13 cellular contexts compared by ENCODE assay signal in the genomic region with DNA sequence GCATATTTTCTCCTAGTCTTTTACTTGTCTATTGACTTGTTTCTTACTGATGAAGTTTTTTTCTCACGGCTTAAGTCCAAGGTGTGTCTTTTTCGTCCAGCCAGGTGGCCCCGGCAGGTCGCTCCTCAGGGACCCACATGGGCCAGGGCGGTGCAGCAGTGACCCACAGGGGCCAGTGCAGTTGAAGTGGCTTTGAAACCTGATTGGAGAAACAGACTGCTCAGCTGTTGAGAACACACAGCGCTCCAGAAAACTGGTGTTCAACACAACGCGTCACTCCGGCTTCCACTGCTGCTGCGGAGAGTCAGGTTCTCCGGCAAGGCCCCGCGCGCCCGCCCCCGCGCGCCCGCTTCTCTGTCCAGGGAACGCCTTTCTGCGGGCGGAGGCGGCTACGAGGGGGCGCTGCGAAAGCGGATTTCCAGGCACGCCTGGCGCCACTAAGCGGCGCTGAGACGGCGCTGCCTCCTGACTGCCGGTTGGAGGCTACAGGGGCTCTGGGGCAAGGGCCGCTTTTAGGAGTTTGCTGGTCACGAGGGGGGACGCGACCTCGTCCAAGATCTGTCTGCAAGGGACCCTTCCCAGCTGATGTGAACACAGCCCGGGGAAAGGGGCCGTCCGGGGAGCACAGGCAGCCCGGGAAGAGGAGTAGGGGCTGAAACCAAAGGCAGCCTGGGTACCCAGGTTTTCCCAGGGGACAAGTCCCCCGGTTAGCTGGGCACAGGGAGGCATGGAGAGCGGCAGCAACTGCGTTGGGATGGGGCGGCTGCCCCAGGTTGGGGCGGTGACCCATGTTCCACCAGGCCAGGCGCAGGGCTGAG. TPM values are rescaled to one million over a fixed set of nuclear protein-coding genes. Genes with fewer than 3 reads are reported as not detected.
A peak's percentile ranks its signal among the peaks of the same experiment; 100 is the strongest.
DNase-seq lines count a peak whose midpoint lies in the region; ATAC-seq, FAIRE-seq and TF ChIP-seq lines count a peak whose summit lies in the region.
"Not testable (repeated sequence)": the region's sequence is repeated elsewhere in the genome, so short reads cannot be mapped to it uniquely, and the experiment has no call there.
"Had no signal": no experiment of that assay in that cellular context is flagged by ENCODE, and none has a peak within 500 bp of the region (broad histone marks: within the 10 kb centered on the region; RNA-seq: fewer than 3 reads in every experiment).

No MANE protein-coding gene starts in this region.

- intact Hi-C loops in PC-3 (cut with micrococcal nuclease), result not testable (repeated sequence)

- FAIRE-seq in H54 (lab: Jason Lieb, UNC), result peak; percentile 23

- TF ChIP-seq CTCF in AG04449 (IDR thresholded peaks at IDR 0.05; ENCODE audit: insufficient read depth, low read length, missing control alignments); PC-3 (conservative IDR thresholded peaks at IDR 0.05; ENCODE audit: low read depth, low read length): not testable (repeated sequence)

- H3K4me3 Mint-ChIP-seq in activated T-helper 17 cell treated with anti-CD3 and anti-CD28 coated beads, Interleukin-2, amount 50 U/mL, for 72 hours; central memory CD8-positive, alpha-beta T cell; stimulated activated effector memory CD8-positive, alpha-beta T cell treated with anti-CD3 and anti-CD28 coated beads, Interleukin-12 subunit alpha, Interleukin-12 subunit beta, amount 100 ng/mL, for 72 hours: not testable (repeated sequence)
- peak overlapping the region in 1 of 10 donors; percentile 29 for H3K4me3 Mint-ChIP-seq in naive thymus-derived CD8-positive, alpha-beta T cell

- not testable (repeated sequence) for H3K27ac Mint-ChIP-seq in activated T-helper 17 cell treated with anti-CD3 and anti-CD28 coated beads, Interleukin-2, amount 50 U/mL, for 72 hours; central memory CD8-positive, alpha-beta T cell (ENCODE audit: low read depth); naive thymus-derived CD8-positive, alpha-beta T cell; stimulated activated effector memory CD8-positive, alpha-beta T cell treated with anti-CD3 and anti-CD28 coated beads, Interleukin-12 subunit alpha, Interleukin-12 subunit beta, amount 100 ng/mL, for 72 hours

- H3K36me3 ChIP-seq in PC-3 (ENCODE audit: low read depth, low read length), result not testable (repeated sequence)

- not testable (repeated sequence) for H3K27ac ChIP-seq in PC-3 (ENCODE audit: low read length)

- not testable (repeated sequence) for H3K9me2 ChIP-seq in PC-3 (replicated peaks; ENCODE audit: low read length)

- not testable (repeated sequence) for H3K9ac ChIP-seq in PC-3 (ENCODE audit: low read length)

- not testable (repeated sequence) for H3K9me3 Mint-ChIP-seq in activated T-helper 17 cell treated with anti-CD3 and anti-CD28 coated beads, Interleukin-2, amount 50 U/mL, for 72 hours; central memory CD8-positive, alpha-beta T cell; naive thymus-derived CD8-positive, alpha-beta T cell; stimulated activated effector memory CD8-positive, alpha-beta T cell treated with anti-CD3 and anti-CD28 coated beads, Interleukin-12 subunit alpha, Interleukin-12 subunit beta, amount 100 ng/mL, for 72 hours

- H3K27me3 ChIP-seq in PC-3 (ENCODE audit: low read length), result not testable (repeated sequence)

- H3K36me3 Mint-ChIP-seq in activated T-helper 17 cell treated with anti-CD3 and anti-CD28 coated beads, Interleukin-2, amount 50 U/mL, for 72 hours (ENCODE audit: low read depth); central memory CD8-positive, alpha-beta T cell (ENCODE audit: insufficient read depth); naive thymus-derived CD8-positive, alpha-beta T cell; stimulated activated effector memory CD8-positive, alpha-beta T cell treated with anti-CD3 and anti-CD28 coated beads, Interleukin-12 subunit alpha, Interleukin-12 subunit beta, amount 100 ng/mL, for 72 hours: not testable (repeated sequence)

- not testable (repeated sequence) for H3K4me1 ChIP-seq in PC-3 (ENCODE audit: insufficient read depth, low read length)

- BruUV-seq in PC-3 (replicated peaks; lab: Mats Ljungman, UMichigan), result not testable (repeated sequence)

- CTCF ChIA-PET in AG04449 (lab: Yijun Ruan, JAX); PC-3 (lab: Charles Lee): not testable (repeated sequence)

- H3K4me3 ChIP-seq in AG04449 (ENCODE audit: low read depth, low read length), result peak overlapping the region; percentile 15; the same call in 1 of the 2 replicates
- not testable (repeated sequence) for H3K4me3 ChIP-seq in PC-3 (ENCODE audit: low read length)

- H3K4me2 ChIP-seq in PC-3 (ENCODE audit: low read length), result not testable (repeated sequence)

- POLR2A ChIA-PET in AG04449 (lab: Yijun Ruan, JAX); PC-3 (lab: Charles Lee; ENCODE audit: unreplicated experiment); naive thymus-derived CD8-positive, alpha-beta T cell (lab: Charles Lee): not testable (repeated sequence)

- not testable (repeated sequence) for DNase-seq in AG04449 (ENCODE audit: low read depth, low spot score); H54 (ENCODE audit: insufficient read length, low spot score); PC-3; central memory CD8-positive, alpha-beta T cell (ENCODE audit: low spot score in 2 of 2); naive thymus-derived CD8-positive, alpha-beta T cell; stimulated activated effector memory CD8-positive, alpha-beta T cell treated with anti-CD3 and anti-CD28 coated beads, Interleukin-12 subunit alpha, Interleukin-12 subunit beta, amount 100 ng/mL, for 72 hours (ENCODE audit: low spot score in 2 of 2)
- peak; percentile 42 for DNase-seq in islet precursor cell

- not testable (repeated sequence) for H3F3A ChIP-seq in PC-3 (ENCODE audit: low read length, unreplicated experiment)

- peak; percentile 51 for ATAC-seq in PC-3
- ATAC-seq in activated T-helper 17 cell treated with anti-CD3 and anti-CD28 coated beads, Interleukin-2, amount 50 U/mL, for 72 hours (replicated peaks), result peak; percentile 44
- ATAC-seq in central memory CD8-positive, alpha-beta T cell (replicated peaks; ENCODE audit: extremely low read depth, poor library complexity, severe bottlenecking), result peak; percentile 52
- ATAC-seq in naive thymus-derived CD8-positive, alpha-beta T cell, result peak; percentile 79 to 88
- ATAC-seq in stimulated activated effector memory CD8-positive, alpha-beta T cell treated with anti-CD3 and anti-CD28 coated beads, Interleukin-12 subunit alpha, Interleukin-12 subunit beta, amount 100 ng/mL, for 72 hours, result peak; percentile 57

- H4K20me1 ChIP-seq in PC-3 (ENCODE audit: low read length), result not testable (repeated sequence)

- not testable (repeated sequence) for H3K4me1 Mint-ChIP-seq in activated T-helper 17 cell treated with anti-CD3 and anti-CD28 coated beads, Interleukin-2, amount 50 U/mL, for 72 hours; central memory CD8-positive, alpha-beta T cell; naive thymus-derived CD8-positive, alpha-beta T cell; stimulated activated effector memory CD8-positive, alpha-beta T cell treated with anti-CD3 and anti-CD28 coated beads, Interleukin-12 subunit alpha, Interleukin-12 subunit beta, amount 100 ng/mL, for 72 hours

- H3K79me2 ChIP-seq in PC-3 (ENCODE audit: low read length), result not testable (repeated sequence)

- not testable (repeated sequence) for H2AFZ ChIP-seq in PC-3 (ENCODE audit: low read length)

- not testable (repeated sequence) for H3K27me3 Mint-ChIP-seq in activated T-helper 17 cell treated with anti-CD3 and anti-CD28 coated beads, Interleukin-2, amount 50 U/mL, for 72 hours; central memory CD8-positive, alpha-beta T cell; naive thymus-derived CD8-positive, alpha-beta T cell

- not testable (repeated sequence) for TF ChIP-seq POLR2A in H54 (IDR thresholded peaks at IDR 0.05; ENCODE audit: low read depth, low read length)

- not testable (repeated sequence) for H3K9me3 ChIP-seq in PC-3 (ENCODE audit: low read length)

RNA-seq across cellular contexts. Expression of a gene that starts 13.0 kb away (rescaled TPM):
- not detected in 2 replicates for total RNA-seq in PC-3 (2014; rRNA removed)
- not detected for total RNA-seq in activated T-helper 17 cell treated with anti-CD3 and anti-CD28 coated beads, Interleukin-2, amount 50 U/mL, for 72 hours
- total RNA-seq in naive thymus-derived CD8-positive, alpha-beta T cell, result not detected
- polyA plus RNA-seq in naive thymus-derived CD8-positive, alpha-beta T cell, result not detected
- total RNA-seq: CD8-positive, alpha-beta memory T cell; lung microvascular endothelial cell; SK-MEL-5; ureter had no signal
- polyA plus RNA-seq: CD8-positive, alpha-beta memory T cell; small intestine had no signal
